ENCODE assay signal across 2 cellular contexts in genomic region chr3:129460572-129460971, GRCh38.
TF ChIP-seq lines count a peak whose summit lies in the region.

No MANE protein-coding gene starts in this region.

TF ChIP-seq in IMR-90, 13 proteins besides CTCF, POLR2A, EP300 and RAD21 (continued from another document):
- TF ChIP-seq ELK1 (IDR thresholded peaks at IDR 0.05; ENCODE audit: borderline replicate concordance, low read depth, low read length): no peak
TF ChIP-seq in IMR-90: peak in this region for 0.

TF ChIP-seq in SK-N-SH treated with all-trans-retinoic acid at 6 μM for 48 hours, 23 proteins besides CTCF, POLR2A, EP300 and RAD21 (continued from another document):
- TF ChIP-seq POU6F1 (CRISPR knock-in tag; IDR thresholded peaks at IDR 0.05; ENCODE audit: borderline replicate concordance, low read depth) (no peak), ZNF565 (CRISPR knock-in tag; conservative IDR thresholded peaks at IDR 0.05; ENCODE audit: low read depth) (no peak), TCF4 (CRISPR knock-in tag; IDR thresholded peaks at IDR 0.05; ENCODE audit: borderline replicate concordance) (no peak), OSR1 (CRISPR knock-in tag; IDR thresholded peaks at IDR 0.05) (no peak), ISL1 (CRISPR knock-in tag; IDR thresholded peaks at IDR 0.05) (no peak), GLIS3 (CRISPR knock-in tag; IDR thresholded peaks at IDR 0.05) (no peak), ZFP3 (CRISPR knock-in tag; IDR thresholded peaks at IDR 0.05) (no peak), ZFP30 (CRISPR knock-in tag; IDR thresholded peaks at IDR 0.05) (no peak), TOX (CRISPR knock-in tag; IDR thresholded peaks at IDR 0.05; ENCODE audit: borderline replicate concordance) (no peak), TSHZ2 (CRISPR knock-in tag; IDR thresholded peaks at IDR 0.05) (no peak), ESRRG (CRISPR knock-in tag; IDR thresholded peaks at IDR 0.05) (no peak), SNAI2 (CRISPR knock-in tag; IDR thresholded peaks at IDR 0.05) (no peak), ZNF8 (CRISPR knock-in tag; IDR thresholded peaks at IDR 0.05) (no peak), CSDC2 (CRISPR knock-in tag; IDR thresholded peaks at IDR 0.05) (no peak), PATZ1 (CRISPR knock-in tag; IDR thresholded peaks at IDR 0.05; ENCODE audit: borderline replicate concordance) (no peak), BACH2 (CRISPR knock-in tag; IDR thresholded peaks at IDR 0.05; ENCODE audit: borderline replicate concordance) (no peak)
- TF ChIP-seq, protein P1, sequence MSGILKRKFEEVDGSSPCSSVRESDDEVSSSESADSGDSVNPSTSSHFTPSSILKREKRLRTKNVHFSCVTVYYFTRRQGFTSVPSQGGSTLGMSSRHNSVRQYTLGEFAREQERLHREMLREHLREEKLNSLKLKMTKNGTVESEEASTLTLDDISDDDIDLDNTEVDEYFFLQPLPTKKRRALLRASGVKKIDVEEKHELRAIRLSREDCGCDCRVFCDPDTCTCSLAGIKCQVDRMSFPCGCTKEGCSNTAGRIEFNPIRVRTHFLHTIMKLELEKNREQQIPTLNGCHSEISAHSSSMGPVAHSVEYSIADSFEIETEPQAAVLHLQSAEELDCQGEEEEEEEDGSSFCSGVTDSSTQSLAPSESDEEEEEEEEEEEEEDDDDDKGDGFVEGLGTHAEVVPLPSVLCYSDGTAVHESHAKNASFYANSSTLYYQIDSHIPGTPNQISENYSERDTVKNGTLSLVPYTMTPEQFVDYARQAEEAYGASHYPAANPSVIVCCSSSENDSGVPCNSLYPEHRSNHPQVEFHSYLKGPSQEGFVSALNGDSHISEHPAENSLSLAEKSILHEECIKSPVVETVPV (CRISPR knock-in tag; IDR thresholded peaks at IDR 0.05): no peak
